ENCODE assay signal across 21 cellular contexts in the genomic region with DNA sequence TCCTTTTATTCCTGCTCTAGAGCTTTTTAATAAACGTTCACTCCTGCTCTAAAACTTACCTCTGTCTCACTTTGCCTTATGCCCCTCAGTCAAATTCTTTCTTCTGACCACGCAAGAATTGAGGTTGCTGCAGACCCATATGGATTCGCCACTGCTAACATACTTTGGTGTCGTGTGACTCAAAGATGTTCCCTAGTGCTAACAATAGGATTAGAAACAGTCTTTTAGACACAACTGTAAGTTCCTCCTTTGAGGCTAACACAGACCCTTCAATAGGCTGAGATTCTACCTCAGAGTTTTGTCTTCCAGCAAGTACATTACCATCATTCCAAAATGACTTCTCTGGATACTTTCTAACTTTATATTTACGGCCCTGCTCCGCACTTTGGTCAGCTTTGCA.
"Had no signal": no experiment of that assay in that cellular context is flagged by ENCODE, and none has a peak within 500 bp of the region (broad histone marks: within the 10 kb centered on the region; RNA-seq: fewer than 3 reads in every experiment).

No MANE protein-coding gene starts in this region.

- H3K27me3 ChIP-seq: brain microvascular endothelial cell, neutrophil, pancreas, right lobe of liver, upper lobe of right lung had no signal

- H3K27ac ChIP-seq: brain microvascular endothelial cell, left ventricle myocardium inferior, neutrophil, pancreas, right lobe of liver, upper lobe of right lung had no signal

- DNase-seq: activated CD4-positive, alpha-beta T cell treated with anti-CD3 and anti-CD28 coated beads, Interleukin-2, amount 10 ng/mL, durations not matched to agents 7 days and 5 days; activated CD8-positive, alpha-beta T cell treated with anti-CD3 and anti-CD28 coated beads, Interleukin-2, amount 10 ng/mL, durations not matched to agents 7 days and 5 days; activated effector memory CD4-positive, alpha-beta T cell treated with Interleukin-2 at 50 U/mL for 16 hours; activated naive CD4-positive, alpha-beta T cell treated with anti-CD3 and anti-CD28 coated beads, Interleukin-2, amount 10 ng/mL, durations not matched to agents 7 days and 5 days; activated T-cell treated with anti-CD3 and anti-CD28 coated beads, Interleukin-2, amount 50 U/mL, for 24 hours; aorta; brain microvascular endothelial cell; central memory CD4-positive, alpha-beta T cell; foreskin melanocyte; head of caudate nucleus; left ventricle myocardium inferior; mammary epithelial cell; natural killer cell; pancreas; right lobe of liver; stimulated activated CD4-positive, alpha-beta T cell treated with anti-CD3 and anti-CD28 coated beads, Interleukin-4, amount 100 ng/mL, for 24 hours; T1000; upper lobe of right lung had no signal

- ATAC-seq: activated CD4-positive, CD25-positive, alpha-beta regulatory T cell treated with anti-CD3 and anti-CD28 coated beads, Interleukin-2, amount 50 U/mL, for 24 hours; activated CD8-positive, alpha-beta T cell treated with anti-CD3 and anti-CD28 coated beads, Interleukin-2, amount 10 ng/mL, durations not matched to agents 7 days and 5 days; natural killer cell; stimulated activated effector memory CD8-positive, alpha-beta T cell treated with anti-CD3 and anti-CD28 coated beads, Interleukin-12 subunit alpha, Interleukin-12 subunit beta, amount 100 ng/mL, for 72 hours; upper lobe of right lung had no signal

- H3K4me3 Mint-ChIP-seq: activated CD4-positive, alpha-beta T cell treated with anti-CD3 and anti-CD28 coated beads, Interleukin-2, amount 10 ng/mL, durations not matched to agents 7 days and 5 days; activated CD8-positive, alpha-beta T cell treated with anti-CD3 and anti-CD28 coated beads, Interleukin-2, amount 10 ng/mL, durations not matched to agents 7 days and 5 days; activated naive CD4-positive, alpha-beta T cell treated with anti-CD3 and anti-CD28 coated beads, Interleukin-2, amount 10 ng/mL, durations not matched to agents 7 days and 5 days; activated T-cell treated with anti-CD3 and anti-CD28 coated beads, Interleukin-2, amount 50 U/mL, for 24 hours; natural killer cell; stimulated activated effector memory CD8-positive, alpha-beta T cell treated with anti-CD3 and anti-CD28 coated beads, Interleukin-12 subunit alpha, Interleukin-12 subunit beta, amount 100 ng/mL, for 72 hours had no signal

- H3K4me3 ChIP-seq: left ventricle myocardium inferior, pancreas, right lobe of liver, upper lobe of right lung had no signal

- H3K9me3 ChIP-seq: left ventricle myocardium inferior, neutrophil, pancreas, right lobe of liver, upper lobe of right lung had no signal

- H3K4me1 ChIP-seq: left ventricle myocardium inferior, pancreas, upper lobe of right lung had no signal

- H3K36me3 ChIP-seq: brain microvascular endothelial cell, left ventricle myocardium inferior, neutrophil, pancreas, right lobe of liver, upper lobe of right lung had no signal

- H3K9me3 Mint-ChIP-seq: activated CD4-positive, alpha-beta T cell treated with anti-CD3 and anti-CD28 coated beads, Interleukin-2, amount 10 ng/mL, durations not matched to agents 7 days and 5 days; activated naive CD4-positive, alpha-beta T cell treated with anti-CD3 and anti-CD28 coated beads, Interleukin-2, amount 10 ng/mL, durations not matched to agents 7 days and 5 days; activated T-cell treated with anti-CD3 and anti-CD28 coated beads, Interleukin-2, amount 50 U/mL, for 24 hours; natural killer cell; stimulated activated effector memory CD8-positive, alpha-beta T cell treated with anti-CD3 and anti-CD28 coated beads, Interleukin-12 subunit alpha, Interleukin-12 subunit beta, amount 100 ng/mL, for 72 hours had no signal

- H3K36me3 Mint-ChIP-seq: activated naive CD4-positive, alpha-beta T cell treated with anti-CD3 and anti-CD28 coated beads, Interleukin-2, amount 10 ng/mL, durations not matched to agents 7 days and 5 days; natural killer cell; stimulated activated effector memory CD8-positive, alpha-beta T cell treated with anti-CD3 and anti-CD28 coated beads, Interleukin-12 subunit alpha, Interleukin-12 subunit beta, amount 100 ng/mL, for 72 hours had no signal

- H3K27ac Mint-ChIP-seq: activated CD4-positive, alpha-beta T cell treated with anti-CD3 and anti-CD28 coated beads, Interleukin-2, amount 10 ng/mL, durations not matched to agents 7 days and 5 days; activated CD8-positive, alpha-beta T cell treated with anti-CD3 and anti-CD28 coated beads, Interleukin-2, amount 10 ng/mL, durations not matched to agents 7 days and 5 days; activated naive CD4-positive, alpha-beta T cell treated with anti-CD3 and anti-CD28 coated beads, Interleukin-2, amount 10 ng/mL, durations not matched to agents 7 days and 5 days; activated T-cell treated with anti-CD3 and anti-CD28 coated beads, Interleukin-2, amount 50 U/mL, for 24 hours; natural killer cell; stimulated activated effector memory CD8-positive, alpha-beta T cell treated with anti-CD3 and anti-CD28 coated beads, Interleukin-12 subunit alpha, Interleukin-12 subunit beta, amount 100 ng/mL, for 72 hours had no signal

- H3K27me3 Mint-ChIP-seq: activated naive CD4-positive, alpha-beta T cell treated with anti-CD3 and anti-CD28 coated beads, Interleukin-2, amount 10 ng/mL, durations not matched to agents 7 days and 5 days; activated T-cell treated with anti-CD3 and anti-CD28 coated beads, Interleukin-2, amount 50 U/mL, for 24 hours had no signal

- H3K4me1 Mint-ChIP-seq: activated CD4-positive, alpha-beta T cell treated with anti-CD3 and anti-CD28 coated beads, Interleukin-2, amount 10 ng/mL, durations not matched to agents 7 days and 5 days; activated naive CD4-positive, alpha-beta T cell treated with anti-CD3 and anti-CD28 coated beads, Interleukin-2, amount 10 ng/mL, durations not matched to agents 7 days and 5 days; natural killer cell had no signal
